Comparison of ENCODE assay signal across 1 cellular context in genomic region chr22:28442264-28442950, GRCh38.
TF ChIP-seq lines count a peak whose summit lies in the region.

No MANE protein-coding gene starts in this region.

TF ChIP-seq in K562, 482 proteins besides CTCF, POLR2A, EP300 and RAD21 (continued from another document and continues in another):
- TF ChIP-seq SRSF9 (IDR thresholded peaks at IDR 0.05; ENCODE audit: borderline replicate concordance, low read depth, low read length) (no peak), ZNF699 (CRISPR knock-in tag; IDR thresholded peaks at IDR 0.05; ENCODE audit: insufficient replicate concordance) (no peak), CXXC5 (CRISPR knock-in tag; IDR thresholded peaks at IDR 0.05) (peak; percentile 64), CBX8 (IDR thresholded peaks at IDR 0.05; ENCODE audit: borderline replicate concordance, extremely low read depth, low read depth, low read length, poor library complexity, severe bottlenecking) (no peak), L3MBTL2 (IDR thresholded peaks at IDR 0.05) (peak; percentile 82), UBTF (IDR thresholded peaks at IDR 0.05; ENCODE audit: borderline replicate concordance in 1 of 2, low read depth in 2 of 2, low read length in 2 of 2) (peak in 1 of 2 experiments; percentile 94; a peak in 2 of 4 replicates), HNRNPUL1 (IDR thresholded peaks at IDR 0.05; ENCODE audit: low read length) (no peak), HMGN3 (IDR thresholded peaks at IDR 0.05; ENCODE audit: borderline replicate concordance, extremely low read depth, insufficient read length, low read depth, low read length) (peak; percentile 66), ZBTB7A (IDR thresholded peaks at IDR 0.05; ENCODE audit: borderline replicate concordance, control insufficient read depth, low read depth, low read length) (peak; percentile 29; the same call in 1 of the 2 replicates), PRPF4 (IDR thresholded peaks at IDR 0.05; ENCODE audit: insufficient read depth, low read depth, low read length, poor library complexity, severe bottlenecking) (no peak), CTBP1 (IDR thresholded peaks at IDR 0.05; ENCODE audit: borderline replicate concordance) (0 out of 2 replicates have a peak, but pooled peaks have one; percentile 21), BCLAF1 (IDR thresholded peaks at IDR 0.05; ENCODE audit: borderline replicate concordance in 1 of 2, control insufficient read depth in 1 of 2, low read depth in 2 of 2, low read length in 1 of 2) (no peak), SOX6 (IDR thresholded peaks at IDR 0.05) (no peak), ETV1 (tag; conservative IDR thresholded peaks at IDR 0.05; ENCODE audit: low read depth) (peak; percentile 56; the same call in 1 of the 2 replicates), SMAD2 (IDR thresholded peaks at IDR 0.05; ENCODE audit: low read depth, low read length) (no peak), CREBBP (IDR thresholded peaks at IDR 0.05; ENCODE audit: low read depth, low read length) (no peak), EP400 (IDR thresholded peaks at IDR 0.05) (peak; percentile 31; the same call in 1 of the 2 replicates), ZNF395 (CRISPR knock-in tag; IDR thresholded peaks at IDR 0.05) (no peak), ZNF140 (CRISPR knock-in tag; IDR thresholded peaks at IDR 0.05) (no peak), ZBED1 (IDR thresholded peaks at IDR 0.05) (no peak), KDM5B (IDR thresholded peaks at IDR 0.05; ENCODE audit: insufficient replicate concordance, low read depth, low read length) (peak; percentile 38), SMAD4 (CRISPR knock-in tag; conservative IDR thresholded peaks at IDR 0.05) (peak; percentile 71), ZBTB40 (IDR thresholded peaks at IDR 0.05) (no peak), ZBTB40 (CRISPR knock-in tag; IDR thresholded peaks at IDR 0.05) (no peak), CHD4 (IDR thresholded peaks at IDR 0.05; ENCODE audit: insufficient read depth, insufficient replicate concordance, low read depth, low read length, poor library complexity, severe bottlenecking) (no peak), KDM4B (IDR thresholded peaks at IDR 0.05; ENCODE audit: borderline replicate concordance in 2 of 2, low read depth in 1 of 2) (peak in 1 of 2 experiments; percentile 45; a peak in 1 of 4 replicates), ZNF184 (CRISPR knock-in tag; IDR thresholded peaks at IDR 0.05) (no peak), ZNF347 (CRISPR knock-in tag; IDR thresholded peaks at IDR 0.05; ENCODE audit: low read depth) (no peak), MEF2A (IDR thresholded peaks at IDR 0.05; ENCODE audit: control insufficient read depth, low read depth, low read length) (no peak), SFPQ (IDR thresholded peaks at IDR 0.05; ENCODE audit: low read depth, low read length) (no peak), BRD4 (IDR thresholded peaks at IDR 0.05) (no peak), WHSC1 (IDR thresholded peaks at IDR 0.05; ENCODE audit: low read length) (no peak), CBX1 (IDR thresholded peaks at IDR 0.05; ENCODE audit: low read depth) (0 out of 2 replicates have a peak, but pooled peaks have one; percentile 36)
- TF ChIP-seq, protein P1, sequence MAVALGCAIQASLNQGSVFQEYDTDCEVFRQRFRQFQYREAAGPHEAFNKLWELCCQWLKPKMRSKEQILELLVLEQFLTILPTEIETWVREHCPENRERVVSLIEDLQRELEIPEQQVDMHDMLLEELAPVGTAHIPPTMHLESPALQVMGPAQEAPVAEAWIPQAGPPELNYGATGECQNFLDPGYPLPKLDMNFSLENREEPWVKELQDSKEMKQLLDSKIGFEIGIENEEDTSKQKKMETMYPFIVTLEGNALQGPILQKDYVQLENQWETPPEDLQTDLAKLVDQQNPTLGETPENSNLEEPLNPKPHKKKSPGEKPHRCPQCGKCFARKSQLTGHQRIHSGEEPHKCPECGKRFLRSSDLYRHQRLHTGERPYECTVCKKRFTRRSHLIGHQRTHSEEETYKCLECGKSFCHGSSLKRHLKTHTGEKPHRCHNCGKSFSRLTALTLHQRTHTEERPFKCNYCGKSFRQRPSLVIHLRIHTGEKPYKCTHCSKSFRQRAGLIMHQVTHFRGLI (CRISPR knock-in tag; IDR thresholded peaks at IDR 0.05), result no peak
- TF ChIP-seq, protein P2, sequence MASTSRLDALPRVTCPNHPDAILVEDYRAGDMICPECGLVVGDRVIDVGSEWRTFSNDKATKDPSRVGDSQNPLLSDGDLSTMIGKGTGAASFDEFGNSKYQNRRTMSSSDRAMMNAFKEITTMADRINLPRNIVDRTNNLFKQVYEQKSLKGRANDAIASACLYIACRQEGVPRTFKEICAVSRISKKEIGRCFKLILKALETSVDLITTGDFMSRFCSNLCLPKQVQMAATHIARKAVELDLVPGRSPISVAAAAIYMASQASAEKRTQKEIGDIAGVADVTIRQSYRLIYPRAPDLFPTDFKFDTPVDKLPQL (IDR thresholded peaks at IDR 0.05; ENCODE audit: extremely low read depth, insufficient read length), result no peak
- TF ChIP-seq, protein P3, sequence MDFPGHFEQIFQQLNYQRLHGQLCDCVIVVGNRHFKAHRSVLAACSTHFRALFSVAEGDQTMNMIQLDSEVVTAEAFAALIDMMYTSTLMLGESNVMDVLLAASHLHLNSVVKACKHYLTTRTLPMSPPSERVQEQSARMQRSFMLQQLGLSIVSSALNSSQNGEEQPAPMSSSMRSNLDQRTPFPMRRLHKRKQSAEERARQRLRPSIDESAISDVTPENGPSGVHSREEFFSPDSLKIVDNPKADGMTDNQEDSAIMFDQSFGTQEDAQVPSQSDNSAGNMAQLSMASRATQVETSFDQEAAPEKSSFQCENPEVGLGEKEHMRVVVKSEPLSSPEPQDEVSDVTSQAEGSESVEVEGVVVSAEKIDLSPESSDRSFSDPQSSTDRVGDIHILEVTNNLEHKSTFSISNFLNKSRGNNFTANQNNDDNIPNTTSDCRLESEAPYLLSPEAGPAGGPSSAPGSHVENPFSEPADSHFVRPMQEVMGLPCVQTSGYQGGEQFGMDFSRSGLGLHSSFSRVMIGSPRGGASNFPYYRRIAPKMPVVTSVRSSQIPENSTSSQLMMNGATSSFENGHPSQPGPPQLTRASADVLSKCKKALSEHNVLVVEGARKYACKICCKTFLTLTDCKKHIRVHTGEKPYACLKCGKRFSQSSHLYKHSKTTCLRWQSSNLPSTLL (IDR thresholded peaks at IDR 0.05), result no peak
